8 cellular contexts compared by ENCODE assay signal in the genomic region with DNA sequence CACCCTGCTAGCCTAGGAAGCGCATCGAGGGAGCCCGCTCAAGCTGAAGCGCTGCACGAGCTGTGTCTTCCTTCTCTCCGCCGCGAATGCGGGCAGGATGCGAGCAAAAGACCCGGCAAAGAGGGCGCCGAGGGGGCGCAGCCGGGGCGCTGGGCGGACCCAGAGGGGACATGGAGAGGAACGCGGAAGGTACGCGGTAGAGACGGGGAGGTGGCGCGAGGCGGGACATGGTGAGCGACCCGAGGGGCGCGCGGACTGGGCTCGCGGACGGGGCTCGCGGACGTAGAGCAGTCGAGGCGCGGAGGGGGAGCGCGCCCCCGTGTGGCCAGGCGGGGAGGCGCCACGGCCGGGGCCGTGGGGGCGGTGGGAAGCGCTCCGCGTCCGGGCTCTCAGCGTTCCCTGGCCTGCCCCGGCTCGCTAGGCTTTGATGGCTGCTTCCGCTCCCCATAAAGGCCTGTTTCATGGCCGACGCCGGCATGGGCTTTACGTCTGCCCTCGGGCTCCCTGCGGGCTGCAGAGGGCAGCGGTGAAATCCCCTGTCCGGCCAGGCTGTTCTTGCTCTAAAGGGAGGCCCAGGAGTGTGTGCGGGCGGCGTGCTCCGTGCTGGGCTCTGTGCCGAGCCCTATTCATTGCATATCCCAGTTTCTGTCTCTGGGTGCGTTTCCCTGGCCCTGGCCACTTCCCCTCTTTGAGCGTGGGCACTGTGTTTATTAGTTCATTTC.
DNase-seq lines count a peak whose midpoint lies in the region; ATAC-seq and TF ChIP-seq lines count a peak whose summit lies in the region.

No MANE protein-coding gene starts in this region.

- in situ Hi-C loops in astrocyte of the cerebellum (cut with HindIII; ENCODE audit: low sequenced_read_pairs): no loop called here

- peaks cover 7% of the 10 kb centered on the region for H3K4me1 Mint-ChIP-seq in T-helper 1 cell treated with Interleukin-12 subunit alpha and Interleukin-12 subunit beta and Interleukin-4 antibody, amounts not matched to agents 30 μg/mL and 1 μg/mL, for 36 hours (ENCODE audit: low read depth)

- no peaks in the 10 kb centered on the region for H3K9me3 Mint-ChIP-seq in T-helper 1 cell treated with Interleukin-12 subunit alpha and Interleukin-12 subunit beta and Interleukin-4 antibody, amounts not matched to agents 30 μg/mL and 1 μg/mL, for 36 hours

- TF ChIP-seq CTCF in astrocyte of the cerebellum (IDR thresholded peaks at IDR 0.05; ENCODE audit: low read depth, low read length, missing control alignments): peak; percentile 73

- DNase-seq in DMS153 treated with DMSO at 0.1 percent for 48 hours (lab: John Stamatoyannopoulos, UW; ENCODE audit: unreplicated experiment) (peak; percentile 59), astrocyte of the cerebellum (ENCODE audit: low read depth) (no peak), hypothalamus (lab: John Stamatoyannopoulos, UW) (peak in 42 of 51 donors; percentile 31 to 83 (median 66))

- H3K36me3 ChIP-seq in rectal smooth muscle tissue (ENCODE audit: control insufficient read depth, insufficient read depth, low read length): no peaks in the 10 kb centered on the region

- no peak overlapping the region for H3K27ac Mint-ChIP-seq in T-helper 1 cell treated with Interleukin-12 subunit alpha and Interleukin-12 subunit beta and Interleukin-4 antibody, amounts not matched to agents 30 μg/mL and 1 μg/mL, for 36 hours

- peak overlapping the region; percentile 49 for H3K4me3 Mint-ChIP-seq in T-helper 1 cell treated with Interleukin-12 subunit alpha and Interleukin-12 subunit beta and Interleukin-4 antibody, amounts not matched to agents 30 μg/mL and 1 μg/mL, for 36 hours

- peak overlapping the region; percentile 37 for H3K4me3 ChIP-seq in astrocyte of the cerebellum (ENCODE audit: low read depth, low read length)
- peak overlapping the region; percentile 72 for H3K4me3 ChIP-seq in rectal smooth muscle tissue (ENCODE audit: low read length)

- no peaks in the 10 kb centered on the region for H3K36me3 Mint-ChIP-seq in T-helper 1 cell treated with Interleukin-12 subunit alpha and Interleukin-12 subunit beta and Interleukin-4 antibody, amounts not matched to agents 30 μg/mL and 1 μg/mL, for 36 hours (ENCODE audit: low read depth)

- no peak for TF ChIP-seq EP300 in Ishikawa (IDR thresholded peaks at IDR 0.05; ENCODE audit: borderline replicate concordance)

- no peak overlapping the region for H3K9ac ChIP-seq in rectal smooth muscle tissue (ENCODE audit: low read length)

- peaks cover 7% of the 10 kb centered on the region for H3K27me3 ChIP-seq in rectal smooth muscle tissue (ENCODE audit: control insufficient read depth, insufficient read depth, low read length)

- no peak overlapping the region for H3K27ac ChIP-seq in rectal smooth muscle tissue (ENCODE audit: low read depth, low read length)

- H3K4me1 ChIP-seq in rectal smooth muscle tissue (ENCODE audit: control insufficient read depth, insufficient read depth, low read length): no peaks in the 10 kb centered on the region

- TF ChIP-seq RAD21 in Ishikawa (IDR thresholded peaks at IDR 0.05; ENCODE audit: low read depth): peak; percentile 34; the same call in 1 of the 2 replicates

- H3K27me3 Mint-ChIP-seq in T-helper 1 cell treated with Interleukin-12 subunit alpha and Interleukin-12 subunit beta and Interleukin-4 antibody, amounts not matched to agents 30 μg/mL and 1 μg/mL, for 36 hours (ENCODE audit: low read depth): peaks cover 78% of the 10 kb centered on the region

- ATAC-seq in HG03457 (IDR thresholded peaks at IDR 0.05; ENCODE audit: unreplicated experiment) (no peak), HG02852 (IDR thresholded peaks at IDR 0.05; ENCODE audit: unreplicated experiment) (no peak)

TF ChIP-seq in Ishikawa, 13 proteins besides CTCF, POLR2A, EP300 and RAD21:
- TF ChIP-seq CEBPB (IDR thresholded peaks at IDR 0.05) (no peak), ZBTB7A (IDR thresholded peaks at IDR 0.05; ENCODE audit: low read depth) (0 out of 2 replicates have a peak, but pooled peaks have one; percentile 30), TAF1 (IDR thresholded peaks at IDR 0.05; ENCODE audit: low read depth) (no peak), MAX (IDR thresholded peaks at IDR 0.05) (0 out of 2 replicates have a peak, but pooled peaks have one; percentile 20), CREB1 (IDR thresholded peaks at IDR 0.05; ENCODE audit: low read depth) (no peak), TEAD4 (IDR thresholded peaks at IDR 0.05) (no peak)
